ENCODE assay signal across 1 cellular context in genomic region chr6:158559895-158560786, GRCh38.
A peak's percentile ranks its signal among the peaks of the same experiment; 100 is the strongest.
TF ChIP-seq lines count a peak whose summit lies in the region.

Gene TMEM181 (plus strand): TSS chr6:158560091. CDS start chr6:158560225, 134 bp downstream.

TF ChIP-seq in K562, 482 proteins besides CTCF, POLR2A, EP300 and RAD21 (continued from another document and continues in another):
- TF ChIP-seq NR0B1 (IDR thresholded peaks at IDR 0.05; ENCODE audit: partially characterized antibody): no peak
- TF ChIP-seq MTF1 (CRISPR knock-in tag; IDR thresholded peaks at IDR 0.05; ENCODE audit: borderline replicate concordance): no peak
- TF ChIP-seq KAT8 (IDR thresholded peaks at IDR 0.05; ENCODE audit: low read depth): no peak
- no peak; a peak in 1 of 4 replicates for TF ChIP-seq SRF (CRISPR knock-in tag; IDR thresholded peaks at IDR 0.05)
- peak; percentile 50 to 80 for TF ChIP-seq MAZ (CRISPR knock-in tag; conservative IDR thresholded peaks at IDR 0.05 in 1 of 2, IDR thresholded peaks at IDR 0.05 in 1 of 2)
- peak; percentile 80; the same call in 1 of the 2 replicates for TF ChIP-seq KLF13 (tag; IDR thresholded peaks at IDR 0.05; ENCODE audit: borderline replicate concordance, low read depth)
- TF ChIP-seq ETS2 (tag; IDR thresholded peaks at IDR 0.05; ENCODE audit: borderline replicate concordance, poor library complexity, severe bottlenecking): peak; percentile 51
- 0 out of 2 replicates have a peak, but pooled peaks have one; percentile 5 for TF ChIP-seq NKRF (IDR thresholded peaks at IDR 0.05; ENCODE audit: borderline replicate concordance)
- TF ChIP-seq ATF6 (CRISPR knock-in tag; IDR thresholded peaks at IDR 0.05): no peak
- peak; percentile 95 for TF ChIP-seq CCNT2 (IDR thresholded peaks at IDR 0.05; ENCODE audit: borderline replicate concordance, extremely low read depth, insufficient read length, low read depth, low read length)
- no peak for TF ChIP-seq CHD2 (IDR thresholded peaks at IDR 0.05; ENCODE audit: low read depth, low read length)
- no peak for TF ChIP-seq ARID3B (CRISPR knock-in tag; IDR thresholded peaks at IDR 0.05; ENCODE audit: borderline replicate concordance)
- no peak for TF ChIP-seq MBD1 (CRISPR knock-in tag; IDR thresholded peaks at IDR 0.05)
- TF ChIP-seq E2F8 (IDR thresholded peaks at IDR 0.05; ENCODE audit: low read depth, partially characterized antibody): peak; percentile 92
- TF ChIP-seq ZNF253 (CRISPR knock-in tag; conservative IDR thresholded peaks at IDR 0.05): no peak
- peak; percentile 85 for TF ChIP-seq RBM22 (IDR thresholded peaks at IDR 0.05; ENCODE audit: low read depth, low read length, poor library complexity, severe bottlenecking)
- TF ChIP-seq XRCC5 (IDR thresholded peaks at IDR 0.05; ENCODE audit: low read depth, low read length): peak; percentile 12; the same call in 1 of the 2 replicates
- TF ChIP-seq FOXA1 (IDR thresholded peaks at IDR 0.05; ENCODE audit: borderline replicate concordance): no peak
- peak; percentile 59; the same call in 1 of the 2 replicates for TF ChIP-seq ETS1 (conservative IDR thresholded peaks at IDR 0.05; ENCODE audit: control insufficient read depth, low read depth, low read length)
- TF ChIP-seq E2F1 (CRISPR knock-in tag; IDR thresholded peaks at IDR 0.05): 0 out of 2 replicates have a peak, but pooled peaks have one; percentile 29
- TF ChIP-seq TAF1 (IDR thresholded peaks at IDR 0.05; ENCODE audit: control insufficient read depth, extremely low read depth, insufficient read depth, low read length, severe bottlenecking): peak; percentile 74
- peak; percentile 33 for TF ChIP-seq TCF3 (CRISPR knock-in tag; IDR thresholded peaks at IDR 0.05)
- no peak for TF ChIP-seq ZNF133 (CRISPR knock-in tag; IDR thresholded peaks at IDR 0.05)
- no peak for TF ChIP-seq RBM14 (IDR thresholded peaks at IDR 0.05; ENCODE audit: borderline replicate concordance, insufficient read depth, low read depth, low read length)
- TF ChIP-seq ILK (tag; IDR thresholded peaks at IDR 0.05; ENCODE audit: borderline replicate concordance, low read depth): no peak
- TF ChIP-seq ZNF449 (CRISPR knock-in tag; IDR thresholded peaks at IDR 0.05): 0 out of 2 replicates have a peak, but pooled peaks have one; percentile 13
